Comparison of ENCODE assay signal across 8 cellular contexts in the genomic region with DNA sequence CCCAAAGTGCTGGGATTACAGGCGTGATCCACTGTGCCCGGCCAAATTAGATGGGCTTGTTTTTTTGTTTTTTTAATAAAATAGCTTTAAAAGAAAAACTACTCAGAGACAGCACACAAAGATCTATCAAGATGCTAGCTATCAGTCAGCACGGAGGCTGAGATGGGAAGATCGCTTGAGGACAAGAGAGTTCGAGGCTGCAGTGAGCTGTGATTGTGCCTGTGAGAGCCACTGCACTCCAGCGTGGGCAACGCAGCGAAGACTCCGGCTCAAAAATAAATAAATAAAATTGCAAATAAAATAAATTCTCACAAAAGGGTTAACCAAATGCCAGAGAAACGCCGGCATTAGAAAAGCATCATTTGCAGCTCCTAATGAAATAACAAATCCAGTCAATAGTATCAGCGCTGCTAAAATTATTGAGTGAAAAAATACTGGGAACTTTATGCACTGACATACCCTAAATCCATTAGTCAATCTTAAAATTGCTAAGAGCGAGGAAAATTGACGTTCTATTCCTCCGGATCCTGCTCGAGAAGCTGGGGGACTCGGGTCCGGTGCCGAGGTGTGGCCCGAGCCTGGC.
A peak's percentile ranks its signal among the peaks of the same experiment; 100 is the strongest.
DNase-seq lines count a peak whose midpoint lies in the region; ATAC-seq and TF ChIP-seq lines count a peak whose summit lies in the region.

No MANE protein-coding gene starts in this region.

- H3K27ac ChIP-seq in OCI-LY3 (ENCODE audit: low read length): peak overlapping the region; percentile 38; the same call in 1 of the 2 replicates
- peak overlapping the region; percentile 53 for H3K27ac ChIP-seq in effector memory CD4-positive, alpha-beta T cell (ENCODE audit: insufficient read depth, low read length, poor library complexity, severe bottlenecking)

- H3K4me1 ChIP-seq in OCI-LY3 (ENCODE audit: low read length): peaks cover 4% of the 10 kb centered on the region
- H3K4me1 ChIP-seq in effector memory CD4-positive, alpha-beta T cell (ENCODE audit: control insufficient read depth, insufficient read depth, low read length, poor library complexity, severe bottlenecking): no peaks in the 10 kb centered on the region

- H3K9me3 ChIP-seq in OCI-LY3 (ENCODE audit: insufficient read depth, low read length): no peaks in the 10 kb centered on the region
- no peaks in the 10 kb centered on the region for H3K9me3 ChIP-seq in effector memory CD4-positive, alpha-beta T cell (ENCODE audit: control insufficient read depth, low read length)

- peaks cover 8% of the 10 kb centered on the region for H3K27me3 Mint-ChIP-seq in nephron (ENCODE audit: low read depth)

- H3K4me2 ChIP-seq in OCI-LY3 (ENCODE audit: low read length): peak overlapping the region; percentile 75

- H3K27ac Mint-ChIP-seq in nephron: peak overlapping the region; percentile 37 to 90 (median 84)

- no peaks in the 10 kb centered on the region for H3K27me3 ChIP-seq in OCI-LY3 (ENCODE audit: low read depth, low read length)
- no peaks in the 10 kb centered on the region for H3K27me3 ChIP-seq in effector memory CD4-positive, alpha-beta T cell (replicated peaks; ENCODE audit: control insufficient read depth, insufficient read depth, low read length, poor library complexity, severe bottlenecking)

- no peak for TF ChIP-seq CTCF in OCI-LY3 (IDR thresholded peaks at IDR 0.05; ENCODE audit: low read depth, low read length)
- TF ChIP-seq CTCF in nephron (IDR thresholded peaks at IDR 0.05; ENCODE audit: unreplicated experiment in 3 of 3): no peak

- H3K36me3 ChIP-seq in OCI-LY3 (replicated peaks; ENCODE audit: low read depth, low read length): no peaks in the 10 kb centered on the region
- no peaks in the 10 kb centered on the region for H3K36me3 ChIP-seq in effector memory CD4-positive, alpha-beta T cell (ENCODE audit: control insufficient read depth, insufficient read depth, low read length)

- H3K4me3 ChIP-seq in OCI-LY3 (ENCODE audit: low read length): peak overlapping the region; percentile 89
- peak overlapping the region; percentile 86 for H3K4me3 ChIP-seq in effector memory CD4-positive, alpha-beta T cell (ENCODE audit: insufficient read depth, low read depth, low read length, poor library complexity, severe bottlenecking)

- H3K9me3 Mint-ChIP-seq in nephron: no peaks in the 10 kb centered on the region

- peaks cover 2% of the 10 kb centered on the region for H3K36me3 Mint-ChIP-seq in nephron (ENCODE audit: low read depth)

- no peaks in the 10 kb centered on the region for H4K20me1 ChIP-seq in OCI-LY3 (ENCODE audit: insufficient read depth, low read length)

- peak overlapping the region; percentile 67 for H2AFZ ChIP-seq in OCI-LY3 (ENCODE audit: low read depth, low read length)

- DNase-seq in NCI-H2171 treated with DMSO at 0.1 percent for 48 hours (lab: John Stamatoyannopoulos, UW) (peak; percentile 57), NCI-H2171 (lab: John Stamatoyannopoulos, UW) (no peak), hypothalamus (lab: John Stamatoyannopoulos, UW) (no peak), DMS153 (lab: John Stamatoyannopoulos, UW) (no peak)
- no peak for DNase-seq in effector memory CD4-positive, alpha-beta T cell

- H3K4me1 Mint-ChIP-seq in nephron: peaks cover 14% of the 10 kb centered on the region

- no peaks in the 10 kb centered on the region for H3K79me2 ChIP-seq in OCI-LY3 (ENCODE audit: low read length)

- ATAC-seq in GM18519 (IDR thresholded peaks at IDR 0.05; ENCODE audit: low FRiP score, unreplicated experiment): no peak

- H3K4me3 Mint-ChIP-seq in nephron: peak overlapping the region; percentile 88 to 96 (median 90)

- H3K9ac ChIP-seq in OCI-LY3 (ENCODE audit: low read length): peak overlapping the region; percentile 76
